ENCODE assay signal across 8 cellular contexts in the genomic region with DNA sequence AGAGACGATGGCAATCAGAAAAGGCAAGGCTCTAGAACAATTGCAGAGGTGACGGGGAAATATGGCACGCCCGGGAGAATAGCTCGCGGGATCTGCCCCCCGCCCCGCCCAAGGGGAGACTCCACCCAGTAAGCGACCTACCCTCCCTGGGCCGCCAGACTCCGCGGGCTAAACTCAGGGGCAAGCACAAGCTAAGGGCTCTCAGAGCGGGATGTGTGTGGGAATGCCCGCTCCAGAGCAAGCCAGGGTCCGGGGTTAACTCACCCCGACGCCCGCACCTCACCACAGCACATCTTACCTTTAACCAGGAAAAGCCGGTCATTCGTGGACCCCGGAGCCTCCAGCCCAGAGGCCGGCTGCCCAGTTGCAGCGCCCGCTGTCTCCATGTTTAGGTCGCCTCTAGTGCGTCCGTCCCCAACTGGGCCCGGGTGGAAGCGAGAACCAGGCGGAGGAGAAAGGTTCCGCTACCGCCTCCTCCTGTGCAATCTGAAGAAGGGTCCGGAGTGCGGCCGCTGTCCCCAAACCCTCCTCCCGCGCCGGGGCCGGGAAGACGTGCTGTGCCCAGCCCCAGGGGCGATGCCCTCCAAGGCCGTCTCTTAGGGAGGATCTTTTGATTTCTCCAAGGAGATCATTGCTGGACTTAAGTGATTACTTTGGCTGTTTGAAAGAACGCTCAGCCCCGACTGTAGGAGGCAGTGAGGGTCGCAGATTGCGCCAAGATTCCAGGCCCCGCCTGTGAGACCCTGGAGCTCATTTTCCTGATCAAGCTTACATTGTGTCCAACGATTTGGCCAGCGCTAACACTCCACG. TPM values are rescaled to one million over a fixed set of nuclear protein-coding genes. Genes with fewer than 3 reads are reported as not detected.
DNase-seq lines count a peak whose midpoint lies in the region; ATAC-seq and TF ChIP-seq lines count a peak whose summit lies in the region.

TSS of gene TMEM242 (minus strand) at position 406 of the 810 bp plus-strand sequence. CDS start at position 386, 20 bp downstream.

- H3K4me1 ChIP-seq in KMS-11 (ENCODE audit: low read depth, poor library complexity, severe bottlenecking), result peaks cover 30% of the 10 kb centered on the region
- peaks cover 4% of the 10 kb centered on the region for H3K4me1 ChIP-seq in neural progenitor cell

- H3K27me3 ChIP-seq in KMS-11 (ENCODE audit: insufficient read depth, low read depth), result peaks cover 10% of the 10 kb centered on the region; the same call in 1 of the 2 replicates
- peaks cover 36% of the 10 kb centered on the region for H3K27me3 ChIP-seq in neural progenitor cell

- no peaks in the 10 kb centered on the region for H3K36me3 ChIP-seq in KMS-11 (ENCODE audit: insufficient read depth)
- no peaks in the 10 kb centered on the region for H3K36me3 ChIP-seq in neural progenitor cell

- peak within 1 kb of the TSS; percentile 97 for H2AFZ ChIP-seq in KMS-11 (ENCODE audit: low read depth)
- peak within 1 kb of the TSS; percentile 71 for H2AFZ ChIP-seq in neural progenitor cell (replicated peaks)

- H3K36me3 Mint-ChIP-seq in neural progenitor cell, result peaks cover 3% of the 10 kb centered on the region

- H3K79me2 ChIP-seq in KMS-11 (ENCODE audit: insufficient read depth, low read depth) (no peaks in the 10 kb centered on the region), neural progenitor cell (ENCODE audit: low read depth) (peaks cover 20% of the 10 kb centered on the region)

- H3K4me1 Mint-ChIP-seq in neural progenitor cell, result peaks cover 18% of the 10 kb centered on the region

- peak; percentile 25; the same call in 1 of the 2 replicates for TF ChIP-seq CTCF in KMS-11 (conservative IDR thresholded peaks at IDR 0.05; ENCODE audit: low read depth, low read length)
- peak; percentile 40 for TF ChIP-seq CTCF in fibroblast of pulmonary artery (IDR thresholded peaks at IDR 0.05; ENCODE audit: low read length, missing control alignments)
- TF ChIP-seq CTCF in neural progenitor cell (IDR thresholded peaks at IDR 0.05), result peak; percentile 28

- H3K4me2 ChIP-seq in KMS-11 (peak within 1 kb of the TSS; percentile 66), neural progenitor cell (peak within 1 kb of the TSS; percentile 87)

- peaks cover 4% of the 10 kb centered on the region for H3K27me3 Mint-ChIP-seq in neural progenitor cell (ENCODE audit: insufficient read depth, low read depth)

- no peaks in the 10 kb centered on the region for H4K20me1 ChIP-seq in KMS-11 (ENCODE audit: insufficient read depth)
- no peaks in the 10 kb centered on the region for H4K20me1 ChIP-seq in neural progenitor cell (ENCODE audit: low read depth)

- no peaks in the 10 kb centered on the region for H3K9me3 Mint-ChIP-seq in neural progenitor cell

- ATAC-seq in GM21717 (IDR thresholded peaks at IDR 0.05; ENCODE audit: unreplicated experiment), result peak; percentile 96

- H3K4me3 Mint-ChIP-seq in neural progenitor cell, result peak within 1 kb of the TSS; percentile 99

- H3K4me3 ChIP-seq in KMS-11 (IDR thresholded peaks at IDR 0.05; ENCODE audit: insufficient read depth, low read depth, low read length) (no peak within 1 kb of the TSS), fibroblast of pulmonary artery (replicated peaks; ENCODE audit: low read depth, low read length) (peak within 1 kb of the TSS; percentile 95), neural progenitor cell (peak within 1 kb of the TSS; percentile 90)

- H3K27ac ChIP-seq in KMS-11 (peak within 1 kb of the TSS; percentile 51; the same call in 1 of the 2 replicates), neural progenitor cell (no peak within 1 kb of the TSS), substantia nigra (ENCODE audit: low read depth, low read length, poor library complexity, severe bottlenecking) (peak within 1 kb of the TSS; percentile 79)

- peak within 1 kb of the TSS; percentile 70; the same call in 1 of the 2 replicates for H3K9ac ChIP-seq in KMS-11
- H3K9ac ChIP-seq in neural progenitor cell, result peak within 1 kb of the TSS; percentile 79

- peak within 1 kb of the TSS; percentile 95 for H3K27ac Mint-ChIP-seq in neural progenitor cell

- DNase-seq in D341Med (ENCODE audit: low spot score), result peak; percentile 92
- peak; percentile 94 for DNase-seq in activated T-cell treated with anti-CD3 and anti-CD28 coated beads, Interleukin-2, amount 50 U/mL, for 1 hour
- peak; percentile 97 for DNase-seq in fibroblast of pulmonary artery (ENCODE audit: low read depth)
- DNase-seq in neural progenitor cell (ENCODE audit: low spot score), result peak; percentile 92
- DNase-seq in substantia nigra (lab: John Stamatoyannopoulos, UW), result no peak
- no peak for DNase-seq in DMS53 treated with DMSO at 0.1 percent for 48 hours (lab: John Stamatoyannopoulos, UW; ENCODE audit: unreplicated experiment)

- H3F3A ChIP-seq in neural progenitor cell (ENCODE audit: low read depth), result peaks cover 11% of the 10 kb centered on the region

- no peaks in the 10 kb centered on the region for H3K9me3 ChIP-seq in neural progenitor cell (ENCODE audit: low read depth)

RNA-seq across cellular contexts. Expression of gene TMEM242, which starts in this region (rescaled TPM):
- total RNA-seq in neural progenitor cell (ENCODE audit: low replicate concordance), result 8.8 and 9.9 TPM in 2 replicates

Comparison
In these comparisons a context has a peak if more than half of its experiments do, and no peak if none do; other contexts are left out.
1. DNase-seq: peak in D341Med (single experiment), activated T-cell treated with anti-CD3 and anti-CD28 coated beads, Interleukin-2, amount 50 U/mL, for 1 hour (single experiment), fibroblast of pulmonary artery (single experiment) and neural progenitor cell (single experiment); none in substantia nigra (0 of 49) and DMS53 treated with DMSO at 0.1 percent for 48 hours (single experiment).
2. Peak in every context shown above with its lines, with median percentiles within 50 percentile points of each other: CTCF ChIP-seq.